In the genomic region with DNA sequence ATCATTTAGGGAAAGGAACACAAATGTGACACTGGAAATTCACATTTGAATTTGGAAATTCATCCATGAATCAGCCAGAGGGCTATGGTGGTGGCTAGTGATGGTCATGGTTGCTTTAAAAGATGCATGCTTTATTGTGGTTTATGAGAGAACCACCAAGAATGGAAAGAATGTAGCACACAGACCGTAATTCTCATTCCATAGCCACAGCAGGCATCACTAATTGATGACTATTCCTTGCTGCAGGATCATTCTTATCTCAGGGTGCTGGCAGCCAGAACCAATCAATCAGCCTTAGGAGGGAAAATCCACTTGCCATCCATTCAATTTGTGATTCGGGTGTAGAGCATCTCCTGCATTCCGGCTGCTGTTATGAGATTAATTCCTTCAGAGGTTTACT, we compare ENCODE assay signal across 19 cellular contexts.
A peak's percentile ranks its signal among the peaks of the same experiment; 100 is the strongest.
DNase-seq lines count a peak whose midpoint lies in the region; ATAC-seq, FAIRE-seq and TF ChIP-seq lines count a peak whose summit lies in the region.
"Had no signal": no experiment of that assay in that cellular context is flagged by ENCODE, and none has a peak within 500 bp of the region (broad histone marks: within the 10 kb centered on the region; RNA-seq: fewer than 3 reads in every experiment).

No MANE protein-coding gene starts in this region.

- no peak overlapping the region for H2BK5ac ChIP-seq in IMR-90 (ENCODE audit: low read depth, low read length, poor library complexity, severe bottlenecking)

- in situ Hi-C loops in IMR-90 (cut with MboI; ENCODE audit: low sequenced_read_pairs), result no loop called here

- peak; percentile 72 for DNase-seq in AG08395 (ENCODE audit: low spot score)
- peak; percentile 88 for DNase-seq in IMR-90
- peak; percentile 90 for DNase-seq in astrocyte of the hippocampus (ENCODE audit: low read depth, low spot score)
- DNase-seq in islet precursor cell, result peak; percentile 77
- DNase-seq in UCSD-AML1 (lab: John Stamatoyannopoulos, UW; ENCODE audit: unreplicated experiment), result no peak
- no peak for DNase-seq in vagina (ENCODE audit: extremely low spot score in 2 of 2)
- no peak for DNase-seq in GM19239 (ENCODE audit: insufficient read length, low spot score)
- no peak for DNase-seq in HuH-7.5 (ENCODE audit: low spot score)
- DNase-seq: activated CD4-positive, alpha-beta T cell treated with anti-CD3 and anti-CD28 coated beads, Interleukin-2, amount 50 U/mL, for 48 hours; activated effector memory CD4-positive, alpha-beta T cell treated with Interleukin-2 at 50 U/mL for 16 hours; AML-193; DMS79 treated with DMSO at 0.1 percent for 48 hours; H7; midbrain; NCI-H1105; Peyer's patch; stimulated activated CD4-positive, alpha-beta T cell treated with anti-CD3 and anti-CD28 coated beads, Interleukin-15, amount 100 ng/mL, for 24 hours; transverse colon had no signal

- no peak overlapping the region for H3K27ac ChIP-seq in IMR-90 (ENCODE audit: insufficient read depth, low read length)
- H3K27ac ChIP-seq in vagina, result no peak overlapping the region
- H3K27ac ChIP-seq: parathyroid adenoma, Peyer's patch had no signal

- no peak overlapping the region for H2BK15ac ChIP-seq in IMR-90 (ENCODE audit: low read depth, low read length)

- H3K4ac ChIP-seq in IMR-90 (ENCODE audit: low read depth, low read length), result no peak overlapping the region

- H3K4me1 ChIP-seq in IMR-90 (ENCODE audit: control insufficient read depth, insufficient read depth, low read length) (peaks cover 5% of the 10 kb centered on the region), vagina (no peaks in the 10 kb centered on the region)
- H3K4me1 ChIP-seq: parathyroid adenoma, Peyer's patch had no signal

- ATAC-seq in IMR-90 (ENCODE audit: low read depth), result peak; percentile 76

- no peak overlapping the region for H2AK9ac ChIP-seq in IMR-90 (replicated peaks; ENCODE audit: low read depth, low read length, poor library complexity)

- no peak for FAIRE-seq in GM19239 (lab: Jason Lieb, UNC)

- TF ChIP-seq POLR2A in IMR-90 (IDR thresholded peaks at IDR 0.05; ENCODE audit: low read depth, low read length), result no peak
- TF ChIP-seq POLR2A in vagina (IDR thresholded peaks at IDR 0.05), result no peak

- TF ChIP-seq CTCF in IMR-90 (conservative IDR thresholded peaks at IDR 0.05; ENCODE audit: low read depth, low read length), result no peak
- no peak for TF ChIP-seq CTCF in vagina (IDR thresholded peaks at IDR 0.05)

- CTCF ChIA-PET in IMR-90 (lab: Yijun Ruan, JAX), result no interaction called here

- peaks cover 7% of the 10 kb centered on the region for H4K20me1 ChIP-seq in IMR-90 (ENCODE audit: insufficient read depth, low read length)

- WGBS in IMR-90 (ENCODE audit: extremely low coverage in 2 of 2, insufficient read length in 1 of 2), 2 experiments, result no CpG with 5 or more reads among the region's 3 CpGs

- no peak overlapping the region for H2BK120ac ChIP-seq in IMR-90 (ENCODE audit: low read depth, low read length)

- H3K36me3 ChIP-seq in IMR-90 (ENCODE audit: control insufficient read depth, insufficient read depth, low read length), result peaks cover 1% of the 10 kb centered on the region; the same call in 1 of the 2 replicates
- no peaks in the 10 kb centered on the region for H3K36me3 ChIP-seq in vagina
- H3K36me3 ChIP-seq: Peyer's patch, transverse colon had no signal

- POLR2A ChIA-PET in IMR-90 (lab: Charles Lee; ENCODE audit: unreplicated experiment), result no interaction called here

- H3K56ac ChIP-seq in IMR-90 (ENCODE audit: extremely low read depth, insufficient read depth, low read length), result no peak overlapping the region

- H3K23ac ChIP-seq in IMR-90 (ENCODE audit: low read depth, low read length), result no peak overlapping the region

- H3K4me2 ChIP-seq in IMR-90 (ENCODE audit: low read depth, low read length), result no peak overlapping the region

- no peak overlapping the region for H4K91ac ChIP-seq in IMR-90 (ENCODE audit: insufficient read depth, low read depth, low read length)

- no peak overlapping the region for H4K8ac ChIP-seq in IMR-90 (ENCODE audit: low read depth in 2 of 2, low read length in 2 of 2)

- no peak for TF ChIP-seq RAD21 in IMR-90 (IDR thresholded peaks at IDR 0.05; ENCODE audit: low read length)

- no peak overlapping the region for H3K14ac ChIP-seq in IMR-90 (replicated peaks; ENCODE audit: low read depth, low read length)

- peaks cover 19 to 32% of the 10 kb centered on the region in 2 experiments; a peak in 3 of 4 replicates for H3K79me1 ChIP-seq in IMR-90 (ENCODE audit: low read depth in 1 of 2, low read length in 2 of 2)

- H3K18ac ChIP-seq in IMR-90 (ENCODE audit: low read depth, low read length), result no peak overlapping the region

- no TSS peak for BruUV-seq in IMR-90 (replicated peaks; lab: Mats Ljungman, UMichigan)

- no peak overlapping the region for H2BK20ac ChIP-seq in IMR-90 (ENCODE audit: low read depth, low read length)

- H3K9me3 ChIP-seq in IMR-90 (ENCODE audit: control insufficient read depth, insufficient read depth, low read length), result peaks cover 5% of the 10 kb centered on the region
- H3K9me3 ChIP-seq in vagina, result no peaks in the 10 kb centered on the region
- H3K9me3 ChIP-seq: Peyer's patch, transverse colon had no signal

- intact Hi-C loops in IMR-90 (cut with micrococcal nuclease), result no loop called here
- intact Hi-C loops in vagina (cut with DNase I), result no loop called here

- no peak overlapping the region for H4K5ac ChIP-seq in IMR-90 (ENCODE audit: low read depth, low read length)

- dilution Hi-C loops in IMR-90 (cut with HindIII; ENCODE audit: low sequenced_read_pairs, unreplicated experiment), result no loop called here

- H2AFZ ChIP-seq in IMR-90 (replicated peaks; ENCODE audit: low read length, poor library complexity), result no peak overlapping the region
- H2AFZ ChIP-seq: parathyroid adenoma had no signal

- H3K4me3 ChIP-seq in IMR-90 (ENCODE audit: insufficient read depth, low read depth, low read length) (no peak overlapping the region), vagina (no peak overlapping the region)
- H3K4me3 ChIP-seq: Peyer's patch, transverse colon had no signal

- H3K27me3 ChIP-seq in IMR-90 (ENCODE audit: control insufficient read depth, insufficient read depth, low read length) (no peaks in the 10 kb centered on the region), vagina (no peaks in the 10 kb centered on the region)
- H3K27me3 ChIP-seq: Peyer's patch, transverse colon had no signal

- H3K9ac ChIP-seq in IMR-90 (ENCODE audit: low read depth, low read length), result no peak overlapping the region
- H3K9ac ChIP-seq: parathyroid adenoma had no signal

- no peaks in the 10 kb centered on the region for H3K9me1 ChIP-seq in IMR-90 (ENCODE audit: insufficient read depth, low read length)

- H2AK5ac ChIP-seq in IMR-90 (ENCODE audit: low read depth, low read length), result no peak overlapping the region

TF ChIP-seq in IMR-90, 13 proteins besides CTCF, POLR2A, EP300 and RAD21:
- TF ChIP-seq BHLHE40 (IDR thresholded peaks at IDR 0.05; ENCODE audit: low read depth, low read length), result no peak; the same call in 1 of the 2 replicates
- TF ChIP-seq RCOR1 (IDR thresholded peaks at IDR 0.05; ENCODE audit: insufficient replicate concordance, low read length), result peak; percentile 27

Comparison
In these comparisons a context has a peak if more than half of its experiments do, and no peak if none do; other contexts are left out.
1. DNase-seq: peak in AG08395 (single experiment), IMR-90 (single experiment), astrocyte of the hippocampus (single experiment) and islet precursor cell (single experiment); none in UCSD-AML1 (single experiment), vagina (0 of 2), GM19239 (single experiment) and HuH-7.5 (single experiment).